In genomic region chr17:48915459-48916282, GRCh38 we compare ENCODE assay signal across 9 cellular contexts. TPM values are rescaled to one million over a fixed set of nuclear protein-coding genes. Genes with fewer than 3 reads are reported as not detected.
DNase-seq lines count a peak whose midpoint lies in the region; ATAC-seq and TF ChIP-seq lines count a peak whose summit lies in the region.
"Had no signal": no experiment of that assay in that cellular context is flagged by ENCODE, and none has a peak within 500 bp of the region (broad histone marks: within the 10 kb centered on the region; RNA-seq: fewer than 3 reads in every experiment).

No MANE protein-coding gene starts in this region.

- peak overlapping the region; percentile 63 for H3K4me3 ChIP-seq in OCI-LY3 (ENCODE audit: low read length)
- no peak overlapping the region for H3K4me3 ChIP-seq in upper lobe of right lung
- no peak overlapping the region for H3K4me3 ChIP-seq in mesendoderm (ENCODE audit: low read length)

- H2BK5ac ChIP-seq in mesendoderm (ENCODE audit: low read length) = no peak overlapping the region

- H3K36me3 ChIP-seq in OCI-LY3 (replicated peaks; ENCODE audit: low read depth, low read length) (peaks cover 62% of the 10 kb centered on the region), upper lobe of right lung (peaks cover 84% of the 10 kb centered on the region), mesendoderm (ENCODE audit: control insufficient read depth, insufficient read depth, low read length) (peaks cover 26% of the 10 kb centered on the region)

- no peak overlapping the region for H4K8ac ChIP-seq in mesendoderm (ENCODE audit: low read depth, low read length)

- H2AFZ ChIP-seq in OCI-LY3 (ENCODE audit: low read depth, low read length) = no peak overlapping the region

- H3K9ac ChIP-seq in OCI-LY3 (ENCODE audit: low read length) (peak overlapping the region; percentile 69), mesendoderm (ENCODE audit: low read length) (no peak overlapping the region)

- no peaks in the 10 kb centered on the region for H3K9me3 ChIP-seq in OCI-LY3 (ENCODE audit: insufficient read depth, low read length)
- no peaks in the 10 kb centered on the region for H3K9me3 ChIP-seq in upper lobe of right lung

- H3K27ac ChIP-seq in OCI-LY3 (ENCODE audit: low read length) = peak overlapping the region; percentile 94
- peak overlapping the region; percentile 32 for H3K27ac ChIP-seq in upper lobe of right lung
- no peak overlapping the region for H3K27ac ChIP-seq in mesendoderm (ENCODE audit: low read depth, low read length)

- H2BK120ac ChIP-seq in mesendoderm (ENCODE audit: low read depth, low read length) = no peak overlapping the region

- no peak overlapping the region for H3K4ac ChIP-seq in mesendoderm (ENCODE audit: low read depth, low read length)

- no peak overlapping the region for H2AK5ac ChIP-seq in mesendoderm (ENCODE audit: low read length)

- H3K27me3 Mint-ChIP-seq in mesothelial cell of epicardium (ENCODE audit: low read depth) = no peaks in the 10 kb centered on the region

- H3K27ac Mint-ChIP-seq in mesothelial cell of epicardium = peak overlapping the region; percentile 68

- peak overlapping the region; percentile 90 for H3K4me2 ChIP-seq in OCI-LY3 (ENCODE audit: low read length)
- H3K4me2 ChIP-seq in mesendoderm (ENCODE audit: low read length) = no peak overlapping the region

- H3K27me3 ChIP-seq in OCI-LY3 (ENCODE audit: low read depth, low read length) (no peaks in the 10 kb centered on the region), upper lobe of right lung (no peaks in the 10 kb centered on the region), mesendoderm (ENCODE audit: insufficient read depth, low read length, poor library complexity) (no peaks in the 10 kb centered on the region)

- H3K4me1 ChIP-seq in OCI-LY3 (ENCODE audit: low read length) (peaks cover 51% of the 10 kb centered on the region), upper lobe of right lung (peaks cover 22% of the 10 kb centered on the region), mesendoderm (ENCODE audit: control insufficient read depth, low read depth, low read length) (peaks cover 4% of the 10 kb centered on the region)

- H3K18ac ChIP-seq in mesendoderm (ENCODE audit: low read length) = no peak overlapping the region

- no CpG with 5 or more reads among the region's 5 CpGs for WGBS in mesendoderm (ENCODE audit: extremely low coverage, insufficient coverage, low lambda C conversion rate)

- H3K4me3 Mint-ChIP-seq in mesothelial cell of epicardium = no peak overlapping the region

- no peak overlapping the region for H4K5ac ChIP-seq in mesendoderm (ENCODE audit: low read length)

- H4K20me1 ChIP-seq in OCI-LY3 (ENCODE audit: insufficient read depth, low read length) = peaks cover 6% of the 10 kb centered on the region

- H3K79me2 ChIP-seq in OCI-LY3 (ENCODE audit: low read length) (peaks cover 91% of the 10 kb centered on the region), mesendoderm (ENCODE audit: control insufficient read depth, insufficient read depth, low read length) (peaks cover 46% of the 10 kb centered on the region)

- H3K9me3 Mint-ChIP-seq in mesothelial cell of epicardium = no peaks in the 10 kb centered on the region

- peaks cover 36% of the 10 kb centered on the region for H3K36me3 Mint-ChIP-seq in mesothelial cell of epicardium

- DNase-seq in GM10266 (ENCODE audit: extremely low spot score) (peak; percentile 69), HCEC 1CT (peak; percentile 91), amniotic stem cell (lab: John Stamatoyannopoulos, UW) (peak; percentile 72), mesothelial cell of epicardium (ENCODE audit: low spot score in 2 of 2, unreplicated experiment in 2 of 2) (no peak), upper lobe of right lung (no peak), NCI-H1930 (lab: John Stamatoyannopoulos, UW) (no peak), mesendoderm (no peak)

- H2BK15ac ChIP-seq in mesendoderm (replicated peaks; ENCODE audit: low read depth) = no peak overlapping the region

- H3K79me1 ChIP-seq in mesendoderm (ENCODE audit: low read length) = peaks cover 31% of the 10 kb centered on the region

- no peak overlapping the region for H3K56ac ChIP-seq in mesendoderm (ENCODE audit: low read length)

- H3K23ac ChIP-seq in mesendoderm (ENCODE audit: low read length) = no peak overlapping the region

- H3K4me1 Mint-ChIP-seq in mesothelial cell of epicardium = peaks cover 12% of the 10 kb centered on the region

- intact Hi-C loops in upper lobe of right lung (cut with DNase I) = no loop called here

- TF ChIP-seq CTCF in GM10266 (IDR thresholded peaks at IDR 0.05; ENCODE audit: control insufficient read depth, insufficient read depth, low read depth, missing control alignments) (no peak), OCI-LY3 (IDR thresholded peaks at IDR 0.05; ENCODE audit: low read depth, low read length) (no peak), mesothelial cell of epicardium (IDR thresholded peaks at IDR 0.05; ENCODE audit: unreplicated experiment) (no peak), upper lobe of right lung (IDR thresholded peaks at IDR 0.05) (no peak)

- ATAC-seq in upper lobe of right lung = peak; percentile 96

RNA-seq across cellular contexts. Expression of gene UBE2Z, which starts 7.5 kb away (rescaled TPM):
- total RNA-seq in mesothelial cell of epicardium (85.8 to 89.8 TPM (median 88.1 TPM) in 3 replicates), upper lobe of right lung (61.3 TPM)
- 52.0 TPM for polyA plus RNA-seq in mesendoderm (2013, experiment 1 of 2)
- polyA plus RNA-seq in mesendoderm (2013, experiment 2 of 2) = 52.4 TPM

RNA-seq across cellular contexts. Expression of gene ATP5MC1, which starts 23.1 kb away (rescaled TPM):
- total RNA-seq in mesothelial cell of epicardium (45.1 to 48.7 TPM (median 48.0 TPM) in 3 replicates), upper lobe of right lung (39.8 TPM)
- 153 TPM for polyA plus RNA-seq in mesendoderm (2013, experiment 1 of 2)
- polyA plus RNA-seq in mesendoderm (2013, experiment 2 of 2) = 158 TPM

RNA-seq across cellular contexts. Expression of gene SNF8, which starts 29.0 kb away (rescaled TPM):
- total RNA-seq in mesothelial cell of epicardium = 78.6 to 91.5 TPM (median 88.0 TPM) in 3 replicates
- total RNA-seq in upper lobe of right lung = 78.0 TPM
- polyA plus RNA-seq in mesendoderm (2013, experiment 1 of 2) = 115 TPM
- 113 TPM for polyA plus RNA-seq in mesendoderm (2013, experiment 2 of 2)

RNA-seq across cellular contexts. Expression of gene GIP, which starts 52.7 kb away (rescaled TPM):
- total RNA-seq in mesothelial cell of epicardium (not detected in 3 replicates), upper lobe of right lung (not detected)
- 0.20 TPM for polyA plus RNA-seq in mesendoderm (2013, experiment 1 of 2)
- polyA plus RNA-seq in mesendoderm (2013, experiment 2 of 2) = 0.35 TPM
- total RNA-seq: temporal lobe had no signal

Comparison
In these comparisons a context has a peak if more than half of its experiments do, and no peak if none do; other contexts are left out.
1. DNase-seq: peak in GM10266 (single experiment), HCEC 1CT (single experiment) and amniotic stem cell (single experiment); none in mesothelial cell of epicardium (0 of 2), upper lobe of right lung (single experiment), NCI-H1930 (0 of 2) and mesendoderm (single experiment).